Comparison of ENCODE assay signal across 9 cellular contexts in the genomic region with DNA sequence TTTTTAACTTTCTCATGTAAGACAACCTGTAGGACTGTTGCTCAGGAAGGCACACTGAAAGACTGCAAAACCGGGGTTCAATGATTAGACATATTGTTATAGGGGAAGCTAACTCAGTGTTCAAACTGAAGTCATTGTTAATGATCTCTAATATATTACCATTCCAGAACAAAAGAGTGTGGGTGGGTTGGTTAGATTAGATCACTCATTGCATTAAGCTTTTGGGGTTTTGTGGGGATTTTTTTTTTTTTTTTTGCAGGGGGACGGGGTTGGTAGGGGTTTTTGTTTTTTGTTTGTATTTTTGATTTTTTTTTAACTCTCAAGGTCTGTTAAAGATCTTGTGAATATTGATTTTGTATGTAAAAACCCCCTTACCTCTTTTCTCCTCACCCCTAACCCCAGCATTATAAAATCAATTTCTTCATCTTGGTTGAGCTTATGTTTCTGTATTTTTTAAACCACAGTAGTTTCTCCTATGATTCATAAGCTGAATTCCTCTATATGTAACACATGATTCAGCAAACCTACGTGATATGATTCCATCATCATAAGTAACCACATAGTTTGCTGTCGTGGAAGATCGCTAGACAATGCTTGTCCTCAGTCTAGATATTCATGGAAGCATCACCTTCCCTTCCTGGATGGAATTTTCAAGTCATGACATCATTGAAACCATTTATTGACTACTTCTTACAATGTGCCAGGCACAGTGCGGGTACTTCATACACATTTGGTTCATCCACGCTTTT.
DNase-seq lines count a peak whose midpoint lies in the region; ATAC-seq and TF ChIP-seq lines count a peak whose summit lies in the region.
"Had no signal": no experiment of that assay in that cellular context is flagged by ENCODE, and none has a peak within 500 bp of the region (broad histone marks: within the 10 kb centered on the region; RNA-seq: fewer than 3 reads in every experiment).

No MANE protein-coding gene starts in this region.

- no peak overlapping the region for H3K4me3 Mint-ChIP-seq in activated CD4-positive, alpha-beta memory T cell treated with anti-CD3 and anti-CD28 coated beads for 36 hours

- POLR2A ChIA-PET in activated CD4-positive, alpha-beta memory T cell treated with anti-CD3 and anti-CD28 coated beads for 36 hours (lab: Charles Lee): interaction anchor here (0.6 to 0.7 kb wide), 3 partner anchors 501 to 1965 kb away, joined by 3 to 7 read pairs (median 4); no protein-coding TSS in a partner anchor

- no peak for TF ChIP-seq EP300 in esophagus muscularis mucosa (IDR thresholded peaks at IDR 0.05)

- peaks cover 2 to 54% (median 47%) of the 10 kb centered on the region in 4 donors for H3K4me1 ChIP-seq in esophagus muscularis mucosa

- H3K4me1 Mint-ChIP-seq in activated CD4-positive, alpha-beta memory T cell treated with anti-CD3 and anti-CD28 coated beads for 36 hours (ENCODE audit: low read depth): peaks cover 17% of the 10 kb centered on the region

- H3K27me3 Mint-ChIP-seq in activated CD4-positive, alpha-beta memory T cell treated with anti-CD3 and anti-CD28 coated beads for 36 hours: peaks cover 15% of the 10 kb centered on the region

- no peaks in the 10 kb centered on the region for H3K9me3 Mint-ChIP-seq in activated CD4-positive, alpha-beta memory T cell treated with anti-CD3 and anti-CD28 coated beads for 36 hours

- ATAC-seq in GM19463 (IDR thresholded peaks at IDR 0.05; ENCODE audit: unreplicated experiment): peak; percentile 54
- ATAC-seq in GM21447 (IDR thresholded peaks at IDR 0.05; ENCODE audit: unreplicated experiment): no peak

- no peak overlapping the region for H3K4me3 ChIP-seq in esophagus muscularis mucosa

- no peak overlapping the region for H3K27ac Mint-ChIP-seq in activated CD4-positive, alpha-beta memory T cell treated with anti-CD3 and anti-CD28 coated beads for 36 hours

- no peak for TF ChIP-seq CTCF in esophagus muscularis mucosa (IDR thresholded peaks at IDR 0.05)

- H3K9me3 ChIP-seq in esophagus muscularis mucosa: no peaks in the 10 kb centered on the region

- no peak for TF ChIP-seq POLR2A in esophagus muscularis mucosa (IDR thresholded peaks at IDR 0.05; ENCODE audit: low read depth)

- H3K27ac ChIP-seq in esophagus muscularis mucosa (replicated peaks in 1 of 4): peak overlapping the region; percentile 28 to 68 (median 64)

- H3K36me3 ChIP-seq in esophagus muscularis mucosa: no peaks in the 10 kb centered on the region

- no peaks in the 10 kb centered on the region for H3K27me3 ChIP-seq in esophagus muscularis mucosa

- CTCF ChIA-PET in activated CD4-positive, alpha-beta memory T cell treated with anti-CD3 and anti-CD28 coated beads for 36 hours (lab: Charles Lee): interaction anchor here (0.7 kb wide), 3 partner anchors 222 to 498 kb away, joined by 3 to 5 read pairs (median 3); no protein-coding TSS in a partner anchor

- intact Hi-C loops in esophagus muscularis mucosa (cut with DNase I): no loop called here
- intact Hi-C loops in activated CD4-positive, alpha-beta memory T cell treated with anti-CD3 and anti-CD28 coated beads for 36 hours (cut with micrococcal nuclease): loop anchor here (1.0 to 2.0 kb wide), 3 partner anchors 86 to 444 kb away; no protein-coding TSS in a partner anchor

- WGBS in esophagus muscularis mucosa: 89% methylated on average over 7 of the region's 7 CpGs

- H3K36me3 Mint-ChIP-seq in activated CD4-positive, alpha-beta memory T cell treated with anti-CD3 and anti-CD28 coated beads for 36 hours: no peaks in the 10 kb centered on the region

- DNase-seq in AG08396 (ENCODE audit: low spot score): peak; percentile 12
- peak; percentile 41 for DNase-seq in M059J (ENCODE audit: low read depth)
- DNase-seq in esophagus muscularis mucosa (ENCODE audit: extremely low spot score): no peak
- DNase-seq in activated CD4-positive, alpha-beta memory T cell treated with anti-CD3 and anti-CD28 coated beads for 36 hours: no peak
- DNase-seq in 8988T: no peak
- no peak for DNase-seq in NCI-H748 treated with DMSO at 0.1 percent for 48 hours (lab: John Stamatoyannopoulos, UW)
- DNase-seq: NCI-H345 had no signal

Comparison
In these comparisons a context has a peak if more than half of its experiments do, and no peak if none do; other contexts are left out.
1. DNase-seq: peak in AG08396 (single experiment) and M059J (single experiment); none in esophagus muscularis mucosa (single experiment), activated CD4-positive, alpha-beta memory T cell treated with anti-CD3 and anti-CD28 coated beads for 36 hours (single experiment), 8988T (single experiment) and NCI-H748 treated with DMSO at 0.1 percent for 48 hours (single experiment).